Comparison of ENCODE assay signal across 1 cellular context in genomic region chr12:75699251-75699650, GRCh38.
TF ChIP-seq lines count a peak whose summit lies in the region.

No MANE protein-coding gene starts in this region.

TF ChIP-seq in endothelial cell of umbilical vein, 7 proteins besides CTCF, POLR2A, EP300 and RAD21 (continued from another document):
- TF ChIP-seq GATA2 (IDR thresholded peaks at IDR 0.05; ENCODE audit: insufficient read depth, insufficient read length, low read depth, low read length) (no peak), MAX (IDR thresholded peaks at IDR 0.05; ENCODE audit: insufficient read depth, insufficient read length) (no peak), JUN (IDR thresholded peaks at IDR 0.05; ENCODE audit: borderline replicate concordance, insufficient read depth, insufficient read length, low read depth) (no peak), EZH2 (IDR thresholded peaks at IDR 0.05; ENCODE audit: borderline replicate concordance, low read depth, low read length, severe bottlenecking) (no peak), POLR2AphosphoS5 (IDR thresholded peaks at IDR 0.05; ENCODE audit: insufficient read depth, low read depth, low read length) (no peak), FOS (IDR thresholded peaks at IDR 0.05; ENCODE audit: borderline replicate concordance, insufficient read depth, low read length) (no peak)
